In genomic region chr5:55920784-55921183, GRCh38 we compare ENCODE assay signal across 10 cellular contexts.
DNase-seq lines count a peak whose midpoint lies in the region; TF ChIP-seq lines count a peak whose summit lies in the region.
"Had no signal": no experiment of that assay in that cellular context is flagged by ENCODE, and none has a peak within 500 bp of the region (broad histone marks: within the 10 kb centered on the region; RNA-seq: fewer than 3 reads in every experiment).

No MANE protein-coding gene starts in this region.

- no peaks in the 10 kb centered on the region for H3K27me3 ChIP-seq in neural cell (ENCODE audit: insufficient read depth, low read depth, low read length)
- H3K27me3 ChIP-seq: BLaER1 had no signal

- TF ChIP-seq RAD21 in neural cell (conservative IDR thresholded peaks at IDR 0.05): peak; percentile 30

- no peaks in the 10 kb centered on the region for H3K9me3 ChIP-seq in neural cell (ENCODE audit: low read length)
- H3K9me3 ChIP-seq: BLaER1 had no signal

- H4K20me1 ChIP-seq in neural cell (ENCODE audit: insufficient read depth): no peaks in the 10 kb centered on the region
- H4K20me1 ChIP-seq: BLaER1 had no signal

- peak; percentile 16 for DNase-seq in NCI-H2171 treated with DMSO at 0.1 percent for 48 hours (lab: John Stamatoyannopoulos, UW)
- DNase-seq in NCI-H2171 (lab: John Stamatoyannopoulos, UW): no peak
- peak; percentile 23 for DNase-seq in HT-29 (ENCODE audit: low spot score)
- peak; percentile 37 for DNase-seq in astrocyte of the hippocampus (ENCODE audit: low read depth, low spot score)
- DNase-seq in epidermal melanocyte (ENCODE audit: insufficient read length, low spot score): no peak
- DNase-seq in COLO829 (ENCODE audit: low spot score): no peak
- no peak for DNase-seq in DMS79 treated with DMSO at 0.1 percent for 48 hours (lab: John Stamatoyannopoulos, UW)
- DNase-seq: activated naive CD8-positive, alpha-beta T cell treated with anti-CD3 and anti-CD28 coated beads, Interleukin-2, amount 10 ng/mL, durations not matched to agents 7 days and 5 days had no signal

- no peak overlapping the region for H3K9ac ChIP-seq in neural cell (ENCODE audit: low read length)
- H3K9ac ChIP-seq: BLaER1 had no signal

- H3K27ac ChIP-seq in neural cell (ENCODE audit: low read length): no peak overlapping the region
- H3K27ac ChIP-seq: BLaER1 had no signal

- no peaks in the 10 kb centered on the region for H3K79me2 ChIP-seq in neural cell (replicated peaks; ENCODE audit: insufficient read depth, low read length)

- H3K9me2 ChIP-seq in neural cell (ENCODE audit: insufficient read depth, low read length): no peaks in the 10 kb centered on the region

- TF ChIP-seq EP300 in neural cell (conservative IDR thresholded peaks at IDR 0.05; ENCODE audit: poor library complexity, severe bottlenecking): no peak

- no peak overlapping the region for H3K4me3 ChIP-seq in neural cell (ENCODE audit: low read length)
- H3K4me3 ChIP-seq: BLaER1 had no signal

- no peaks in the 10 kb centered on the region for H3F3A ChIP-seq in neural cell (ENCODE audit: insufficient read depth, low read length, poor library complexity, severe bottlenecking)

- no peaks in the 10 kb centered on the region for H3K36me3 ChIP-seq in neural cell (ENCODE audit: insufficient read depth, low read length)
- H3K36me3 ChIP-seq: BLaER1 had no signal

- H3K4me2 ChIP-seq in neural cell (ENCODE audit: low read length): no peak overlapping the region

- peak; percentile 36 for TF ChIP-seq CTCF in neural cell (IDR thresholded peaks at IDR 0.05; ENCODE audit: poor library complexity, severe bottlenecking)

- H2AFZ ChIP-seq in neural cell (ENCODE audit: low read depth, low read length): no peak overlapping the region

TF ChIP-seq in neural cell, 6 proteins besides CTCF, POLR2A, EP300 and RAD21:
- no peak for TF ChIP-seq POLR2AphosphoS5 (IDR thresholded peaks at IDR 0.05)
- peak; percentile 22 for TF ChIP-seq SMC3 (conservative IDR thresholded peaks at IDR 0.05; ENCODE audit: poor library complexity)
- no peak for TF ChIP-seq REST (IDR thresholded peaks at IDR 0.05; ENCODE audit: borderline replicate concordance)

Comparison
In these comparisons a context has a peak if more than half of its experiments do, and no peak if none do; other contexts are left out.
1. DNase-seq: peak in NCI-H2171 treated with DMSO at 0.1 percent for 48 hours (single experiment), HT-29 (single experiment) and astrocyte of the hippocampus (single experiment); none in NCI-H2171 (single experiment), epidermal melanocyte (single experiment), COLO829 (single experiment) and DMS79 treated with DMSO at 0.1 percent for 48 hours (single experiment).